Comparison of ENCODE assay signal across 9 cellular contexts in genomic region chr19:4539697-4540581, GRCh38. TPM values are rescaled to one million over a fixed set of nuclear protein-coding genes. Genes with fewer than 3 reads are reported as not detected.
A peak's percentile ranks its signal among the peaks of the same experiment; 100 is the strongest.
DNase-seq lines count a peak whose midpoint lies in the region; ATAC-seq and TF ChIP-seq lines count a peak whose summit lies in the region.
"Had no signal": no experiment of that assay in that cellular context is flagged by ENCODE, and none has a peak within 500 bp of the region (broad histone marks: within the 10 kb centered on the region; RNA-seq: fewer than 3 reads in every experiment).

Gene LRG1 (minus strand): TSS chr19:4540036. CDS start chr19:4540013, 23 bp downstream.

- POLR2A ChIA-PET in activated CD8-positive, alpha-beta T cell treated with anti-CD3 and anti-CD28 coated beads, Interleukin-2, amount 10 ng/mL, durations not matched to agents 7 days and 5 days (lab: Charles Lee), result interaction anchor here (0.6 kb wide), 2 partner anchors 269 to 1041 kb away, joined by 3 read pairs; no protein-coding TSS in a partner anchor

- peak within 1 kb of the TSS; percentile 67 to 81 (median 70) for H3K4me3 ChIP-seq in right lobe of liver
- H3K4me3 ChIP-seq in SJCRH30, result no peak within 1 kb of the TSS

- TF ChIP-seq CTCF in GM20000 (IDR thresholded peaks at IDR 0.05; ENCODE audit: extremely low read depth, missing control alignments) (no peak), right lobe of liver (IDR thresholded peaks at IDR 0.05) (no peak)

- 6% methylated on average over 12 of the region's 14 CpGs for WGBS in right lobe of liver (ENCODE audit: insufficient coverage, low coverage, low lambda C conversion rate, missing lambda C conversion rate)

- peaks cover 2% of the 10 kb centered on the region for H3K36me3 Mint-ChIP-seq in activated CD8-positive, alpha-beta T cell treated with anti-CD3 and anti-CD28 coated beads, Interleukin-2, amount 10 ng/mL, durations not matched to agents 7 days and 5 days (ENCODE audit: low read depth)

- no peaks in the 10 kb centered on the region for H3K27me3 Mint-ChIP-seq in activated CD8-positive, alpha-beta T cell treated with anti-CD3 and anti-CD28 coated beads, Interleukin-2, amount 10 ng/mL, durations not matched to agents 7 days and 5 days (ENCODE audit: low read depth)

- peak within 1 kb of the TSS; percentile 62 to 81 (median 79) for H3K27ac ChIP-seq in right lobe of liver
- H3K27ac ChIP-seq in SJCRH30, result no peak within 1 kb of the TSS
- H3K27ac ChIP-seq: epithelial cell of prostate had no signal

- CTCF ChIA-PET in activated CD8-positive, alpha-beta T cell treated with anti-CD3 and anti-CD28 coated beads, Interleukin-2, amount 10 ng/mL, durations not matched to agents 7 days and 5 days (lab: Charles Lee), result interaction anchor here (1.2 to 4.0 kb wide), 2 partner anchors 16 to 94 kb away, joined by 3 to 23 read pairs; no protein-coding TSS in a partner anchor

- H3K4me1 Mint-ChIP-seq in activated CD8-positive, alpha-beta T cell treated with anti-CD3 and anti-CD28 coated beads, Interleukin-2, amount 10 ng/mL, durations not matched to agents 7 days and 5 days (ENCODE audit: low read depth), result peaks cover 7% of the 10 kb centered on the region

- peaks cover 3% of the 10 kb centered on the region for H3K9me3 Mint-ChIP-seq in activated CD8-positive, alpha-beta T cell treated with anti-CD3 and anti-CD28 coated beads, Interleukin-2, amount 10 ng/mL, durations not matched to agents 7 days and 5 days (ENCODE audit: insufficient read depth)

- H3K9me3 ChIP-seq in right lobe of liver, result no peaks in the 10 kb centered on the region
- no peaks in the 10 kb centered on the region for H3K9me3 ChIP-seq in SJCRH30 (replicated peaks)

- H3K27me3 ChIP-seq in right lobe of liver (no peaks in the 10 kb centered on the region), SJCRH30 (no peaks in the 10 kb centered on the region)

- DNase-seq in AML-193 (lab: John Stamatoyannopoulos, UW), result peak; percentile 80 to 90
- DNase-seq in GM20000 (ENCODE audit: low spot score), result peak; percentile 85
- no peak for DNase-seq in activated CD8-positive, alpha-beta T cell treated with anti-CD3 and anti-CD28 coated beads, Interleukin-2, amount 10 ng/mL, durations not matched to agents 7 days and 5 days
- peak; percentile 92 to 97 (median 96) for DNase-seq in right lobe of liver
- no peak for DNase-seq in islet precursor cell
- no peak for DNase-seq in cortex of kidney (lab: John Stamatoyannopoulos, UW)
- no peak for DNase-seq in SJCRH30

- H3K4me1 ChIP-seq in right lobe of liver, result peaks cover 0 to 41% (median 5%) of the 10 kb centered on the region in 4 donors
- H3K4me1 ChIP-seq in SJCRH30, result peaks cover 18% of the 10 kb centered on the region

- ATAC-seq in activated CD8-positive, alpha-beta T cell treated with anti-CD3 and anti-CD28 coated beads, Interleukin-2, amount 10 ng/mL, durations not matched to agents 7 days and 5 days, result no peak
- ATAC-seq in right lobe of liver (peak; percentile 63 to 82 (median 70)), GM21717 (IDR thresholded peaks at IDR 0.05; ENCODE audit: unreplicated experiment) (no peak)

- H3K27ac Mint-ChIP-seq in activated CD8-positive, alpha-beta T cell treated with anti-CD3 and anti-CD28 coated beads, Interleukin-2, amount 10 ng/mL, durations not matched to agents 7 days and 5 days, result peak within 1 kb of the TSS; percentile 43

- peak; percentile 100 for TF ChIP-seq POLR2A in right lobe of liver (IDR thresholded peaks at IDR 0.05)

- H3K36me3 ChIP-seq in right lobe of liver, result peaks cover 0 to 3% (median 1%) of the 10 kb centered on the region in 4 donors
- H3K36me3 ChIP-seq in SJCRH30, result peaks cover 7% of the 10 kb centered on the region

- H3K4me3 Mint-ChIP-seq in activated CD8-positive, alpha-beta T cell treated with anti-CD3 and anti-CD28 coated beads, Interleukin-2, amount 10 ng/mL, durations not matched to agents 7 days and 5 days, result no peak within 1 kb of the TSS

- intact Hi-C loops in right lobe of liver (cut with DNase I), result no loop called here

RNA-seq across cellular contexts. Expression of gene LRG1, which starts in this region (rescaled TPM):
- total RNA-seq in activated CD8-positive, alpha-beta T cell treated with anti-CD3 and anti-CD28 coated beads, Interleukin-2, amount 10 ng/mL, durations not matched to agents 7 days and 5 days, result not detected
- 1,000 to 10,000 TPM in 2 of 6 experiments, 100 to 1,000 TPM in 4; 331 to 1,334 (median 524) TPM for total RNA-seq in right lobe of liver
- total RNA-seq in SJCRH30 (2014; rRNA removed; shearing (Covaris generic)), result 0.15 and 0.38 TPM in 2 replicates

Comparison
In these comparisons a context has a peak if more than half of its experiments do, and no peak if none do; other contexts are left out.
1. RNA of gene LRG1 (total RNA-seq): 331 to 1,334 TPM in right lobe of liver; 0.15 to 0.38 TPM in SJCRH30 and not detected in activated CD8-positive, alpha-beta T cell treated with anti-CD3 and anti-CD28 coated beads, Interleukin-2, amount 10 ng/mL, durations not matched to agents 7 days and 5 days; every median in the first group is over 100 times any median in the second.
2. DNase-seq: peak in AML-193 (2 of 2), GM20000 (single experiment) and right lobe of liver (3 of 3); none in activated CD8-positive, alpha-beta T cell treated with anti-CD3 and anti-CD28 coated beads, Interleukin-2, amount 10 ng/mL, durations not matched to agents 7 days and 5 days (single experiment), islet precursor cell (single experiment), cortex of kidney (single experiment) and SJCRH30 (0 of 2).
3. ATAC-seq: peak in right lobe of liver (4 of 4); none in activated CD8-positive, alpha-beta T cell treated with anti-CD3 and anti-CD28 coated beads, Interleukin-2, amount 10 ng/mL, durations not matched to agents 7 days and 5 days (single experiment) and GM21717 (single experiment).